In genomic region chr12:45655186-45655585, GRCh38 we compare ENCODE assay signal across 8 cellular contexts.
DNase-seq lines count a peak whose midpoint lies in the region; ATAC-seq and TF ChIP-seq lines count a peak whose summit lies in the region.

No MANE protein-coding gene starts in this region.

- no peak for ATAC-seq in GM18858 (IDR thresholded peaks at IDR 0.05; ENCODE audit: unreplicated experiment)

- no peaks in the 10 kb centered on the region for H3K9me3 Mint-ChIP-seq in T-helper 2 cell treated with Interferon-gamma antibody and Interleukin-4, amounts not matched to agents 5 μg/mL and 100 μg/mL, for 36 hours

- no peaks in the 10 kb centered on the region for H3K27me3 ChIP-seq in ovary

- H3K4me1 Mint-ChIP-seq in T-helper 2 cell treated with Interferon-gamma antibody and Interleukin-4, amounts not matched to agents 5 μg/mL and 100 μg/mL, for 36 hours (ENCODE audit: low read depth) = peaks cover 4% of the 10 kb centered on the region

- H3K4me3 ChIP-seq in GM12864 (ENCODE audit: low read depth, low read length) (no peak overlapping the region), ovary (no peak overlapping the region)

- H3K27ac ChIP-seq in ovary = no peak overlapping the region

- H3K4me3 Mint-ChIP-seq in T-helper 2 cell treated with Interferon-gamma antibody and Interleukin-4, amounts not matched to agents 5 μg/mL and 100 μg/mL, for 36 hours = no peak overlapping the region

- H3K36me3 ChIP-seq in ovary = no peaks in the 10 kb centered on the region

- TF ChIP-seq POLR2A in ovary (IDR thresholded peaks at IDR 0.05) = no peak

- H3K36me3 Mint-ChIP-seq in T-helper 2 cell treated with Interferon-gamma antibody and Interleukin-4, amounts not matched to agents 5 μg/mL and 100 μg/mL, for 36 hours (ENCODE audit: low read depth) = no peaks in the 10 kb centered on the region

- H3K4me1 ChIP-seq in ovary (ENCODE audit: insufficient read depth) = no peaks in the 10 kb centered on the region

- TF ChIP-seq CTCF in GM12864 (IDR thresholded peaks at IDR 0.05; ENCODE audit: low read depth, low read length, missing control alignments) (peak; percentile 11), ovary (IDR thresholded peaks at IDR 0.05) (no peak)

- H3K27me3 Mint-ChIP-seq in T-helper 2 cell treated with Interferon-gamma antibody and Interleukin-4, amounts not matched to agents 5 μg/mL and 100 μg/mL, for 36 hours (ENCODE audit: low read depth) = peaks cover 67% of the 10 kb centered on the region

- no peak for DNase-seq in GM12864 (ENCODE audit: low read depth)
- peak; percentile 12 for DNase-seq in HuH-7 (ENCODE audit: low spot score)
- DNase-seq in T-helper 2 cell treated with Interferon-gamma antibody and Interleukin-4, amounts not matched to agents 5 μg/mL and 100 μg/mL, for 36 hours (ENCODE audit: low spot score) = peak; percentile 8
- DNase-seq in dermis microvascular lymphatic vessel endothelial cell (ENCODE audit: low read depth in 2 of 2) = peak; percentile 19 to 21
- peak in 2 of 3 donors; percentile 11 to 34 for DNase-seq in stimulated activated CD4-positive, alpha-beta T cell treated with anti-CD3 and anti-CD28 coated beads, TNF-alpha, amount 100 ng/mL, for 1 hour (ENCODE audit: low read depth in 3 of 3, low spot score in 1 of 3)
- DNase-seq in ovary = no peak
- DNase-seq in DMS114 treated with DMSO at 0.1 percent for 48 hours (lab: John Stamatoyannopoulos, UW; ENCODE audit: unreplicated experiment) = no peak

- 76 to 85% (median 80%) methylated on average over 5 of the region's 5 CpGs for WGBS in ovary, 3 donors

- TF ChIP-seq EP300 in ovary (IDR thresholded peaks at IDR 0.05) = no peak

- H3K9me3 ChIP-seq in ovary = no peaks in the 10 kb centered on the region

- no peak overlapping the region for H3K27ac Mint-ChIP-seq in T-helper 2 cell treated with Interferon-gamma antibody and Interleukin-4, amounts not matched to agents 5 μg/mL and 100 μg/mL, for 36 hours

- intact Hi-C loops in ovary (cut with DNase I) = no loop called here

Comparison
In these comparisons a context has a peak if more than half of its experiments do, and no peak if none do; other contexts are left out.
1. DNase-seq: peak in HuH-7 (single experiment), T-helper 2 cell treated with Interferon-gamma antibody and Interleukin-4, amounts not matched to agents 5 μg/mL and 100 μg/mL, for 36 hours (single experiment), dermis microvascular lymphatic vessel endothelial cell (2 of 2) and stimulated activated CD4-positive, alpha-beta T cell treated with anti-CD3 and anti-CD28 coated beads, TNF-alpha, amount 100 ng/mL, for 1 hour (2 of 3); none in GM12864 (single experiment), ovary (0 of 5) and DMS114 treated with DMSO at 0.1 percent for 48 hours (single experiment).